Comparison of ENCODE assay signal across 8 cellular contexts in genomic region chr12:121214855-121215745, GRCh38. TPM values are rescaled to one million over a fixed set of nuclear protein-coding genes. Genes with fewer than 3 reads are reported as not detected.
A peak's percentile ranks its signal among the peaks of the same experiment; 100 is the strongest.
DNase-seq lines count a peak whose midpoint lies in the region; ATAC-seq and TF ChIP-seq lines count a peak whose summit lies in the region.

No MANE protein-coding gene starts in this region.

- peak overlapping the region in 1 of 2 donors; percentile 29 for H3K4me3 Mint-ChIP-seq in activated T-cell treated with anti-CD3 and anti-CD28 coated beads, Interleukin-2, amount 50 U/mL, for 72 hours
- H3K4me3 Mint-ChIP-seq in activated T-helper 2 cell treated with anti-CD3 and anti-CD28 coated beads, Interferon-gamma antibody, Interleukin-2, Interleukin-4, amounts not matched to agents 10 μg/mL and 5 μg/mL and 100 μg/mL, durations not matched to agents 14 hours and 24 hours and 36 hours (ENCODE audit: low read depth) = peak overlapping the region; percentile 18
- no peak overlapping the region for H3K4me3 Mint-ChIP-seq in mesothelial cell of epicardium

- intact Hi-C loops in activated T-helper 2 cell treated with anti-CD3 and anti-CD28 coated beads, Interferon-gamma antibody, Interleukin-2, Interleukin-4, amounts not matched to agents 10 μg/mL and 5 μg/mL and 100 μg/mL, durations not matched to agents 14 hours and 24 hours and 36 hours (cut with micrococcal nuclease) = loop anchor here (1.0 to 5.0 kb wide), 3 partner anchors 8 to 178 kb away; partner anchors contain the start of gene OASL
- intact Hi-C loops in left ventricle myocardium inferior (cut with micrococcal nuclease) = no loop called here

- H3K27ac Mint-ChIP-seq in activated T-cell treated with anti-CD3 and anti-CD28 coated beads, Interleukin-2, amount 50 U/mL, for 72 hours = peak overlapping the region; percentile 72
- H3K27ac Mint-ChIP-seq in activated T-helper 2 cell treated with anti-CD3 and anti-CD28 coated beads, Interferon-gamma antibody, Interleukin-2, Interleukin-4, amounts not matched to agents 10 μg/mL and 5 μg/mL and 100 μg/mL, durations not matched to agents 14 hours and 24 hours and 36 hours = peak overlapping the region; percentile 75
- H3K27ac Mint-ChIP-seq in mesothelial cell of epicardium = no peak overlapping the region

- TF ChIP-seq CTCF in left ventricle myocardium inferior (IDR thresholded peaks at IDR 0.05; ENCODE audit: borderline replicate concordance) (no peak), mesothelial cell of epicardium (IDR thresholded peaks at IDR 0.05; ENCODE audit: unreplicated experiment) (no peak), GM20000 (IDR thresholded peaks at IDR 0.05; ENCODE audit: extremely low read depth, missing control alignments) (no peak)

- no peaks in the 10 kb centered on the region for H3K27me3 Mint-ChIP-seq in activated T-cell treated with anti-CD3 and anti-CD28 coated beads, Interleukin-2, amount 50 U/mL, for 72 hours (ENCODE audit: low read depth)
- no peaks in the 10 kb centered on the region for H3K27me3 Mint-ChIP-seq in activated T-helper 2 cell treated with anti-CD3 and anti-CD28 coated beads, Interferon-gamma antibody, Interleukin-2, Interleukin-4, amounts not matched to agents 10 μg/mL and 5 μg/mL and 100 μg/mL, durations not matched to agents 14 hours and 24 hours and 36 hours (ENCODE audit: low read depth)
- no peaks in the 10 kb centered on the region for H3K27me3 Mint-ChIP-seq in mesothelial cell of epicardium (ENCODE audit: low read depth)

- H3K4me1 ChIP-seq in left ventricle myocardium inferior = peaks cover 27% of the 10 kb centered on the region

- ATAC-seq in activated T-cell treated with anti-CD3 and anti-CD28 coated beads, Interleukin-2, amount 50 U/mL, for 72 hours (replicated peaks in 1 of 2) = peak in 1 of 2 donors; percentile 22
- ATAC-seq in HG02852 (IDR thresholded peaks at IDR 0.05; ENCODE audit: unreplicated experiment) = no peak

- H3K36me3 ChIP-seq in left ventricle myocardium inferior = peaks cover 10% of the 10 kb centered on the region

- DNase-seq in activated T-cell treated with anti-CD3 and anti-CD28 coated beads, Interleukin-2, amount 50 U/mL, for 72 hours = no peak
- DNase-seq in activated T-cell treated with anti-CD3 and anti-CD28 coated beads for 4 hours (no peak), left ventricle myocardium inferior (no peak), stromal cell of bone marrow (ENCODE audit: low read depth) (peak; percentile 79), mesothelial cell of epicardium (ENCODE audit: low spot score in 2 of 2, unreplicated experiment in 2 of 2) (no peak), GM20000 (ENCODE audit: low spot score) (no peak)
- DNase-seq in activated T-helper 2 cell treated with anti-CD3 and anti-CD28 coated beads, Interferon-gamma antibody, Interleukin-2, Interleukin-4, amounts not matched to agents 10 μg/mL and 5 μg/mL and 100 μg/mL, durations not matched to agents 14 hours and 24 hours and 36 hours (ENCODE audit: low spot score) = no peak

- peaks cover 27% of the 10 kb centered on the region for H3K4me1 Mint-ChIP-seq in activated T-cell treated with anti-CD3 and anti-CD28 coated beads, Interleukin-2, amount 50 U/mL, for 72 hours (ENCODE audit: low read depth)
- peaks cover 42% of the 10 kb centered on the region for H3K4me1 Mint-ChIP-seq in activated T-helper 2 cell treated with anti-CD3 and anti-CD28 coated beads, Interferon-gamma antibody, Interleukin-2, Interleukin-4, amounts not matched to agents 10 μg/mL and 5 μg/mL and 100 μg/mL, durations not matched to agents 14 hours and 24 hours and 36 hours (ENCODE audit: low read depth)
- H3K4me1 Mint-ChIP-seq in mesothelial cell of epicardium = peaks cover 5% of the 10 kb centered on the region

- no peaks in the 10 kb centered on the region for H3K27me3 ChIP-seq in left ventricle myocardium inferior (ENCODE audit: low read depth)

- no peaks in the 10 kb centered on the region for H3K9me3 Mint-ChIP-seq in activated T-cell treated with anti-CD3 and anti-CD28 coated beads, Interleukin-2, amount 50 U/mL, for 72 hours
- H3K9me3 Mint-ChIP-seq in activated T-helper 2 cell treated with anti-CD3 and anti-CD28 coated beads, Interferon-gamma antibody, Interleukin-2, Interleukin-4, amounts not matched to agents 10 μg/mL and 5 μg/mL and 100 μg/mL, durations not matched to agents 14 hours and 24 hours and 36 hours = no peaks in the 10 kb centered on the region
- no peaks in the 10 kb centered on the region for H3K9me3 Mint-ChIP-seq in mesothelial cell of epicardium

- peaks cover 0 to 4% of the 10 kb centered on the region in 2 donors for H3K36me3 Mint-ChIP-seq in activated T-cell treated with anti-CD3 and anti-CD28 coated beads, Interleukin-2, amount 50 U/mL, for 72 hours (ENCODE audit: insufficient read depth in 2 of 2)
- H3K36me3 Mint-ChIP-seq in activated T-helper 2 cell treated with anti-CD3 and anti-CD28 coated beads, Interferon-gamma antibody, Interleukin-2, Interleukin-4, amounts not matched to agents 10 μg/mL and 5 μg/mL and 100 μg/mL, durations not matched to agents 14 hours and 24 hours and 36 hours (ENCODE audit: low read depth) = peaks cover 52% of the 10 kb centered on the region
- H3K36me3 Mint-ChIP-seq in mesothelial cell of epicardium = peaks cover 14% of the 10 kb centered on the region

- H3K9me3 ChIP-seq in left ventricle myocardium inferior (replicated peaks) = no peaks in the 10 kb centered on the region

- H3K27ac ChIP-seq in left ventricle myocardium inferior (replicated peaks) = peak overlapping the region; percentile 66

- H3K4me3 ChIP-seq in left ventricle myocardium inferior = no peak overlapping the region

RNA-seq across cellular contexts. Expression of gene P2RX4, which starts 5.2 kb away (rescaled TPM):
- total RNA-seq in activated T-cell treated with anti-CD3 and anti-CD28 coated beads, Interleukin-2, amount 50 U/mL, for 72 hours = 10 to 100 TPM; 29.7 to 35.1 TPM
- 25.1 and 25.2 TPM in 2 replicates for total RNA-seq in activated T-helper 2 cell treated with anti-CD3 and anti-CD28 coated beads, Interferon-gamma antibody, Interleukin-2, Interleukin-4, amounts not matched to agents 10 μg/mL and 5 μg/mL and 100 μg/mL, durations not matched to agents 14 hours and 24 hours and 36 hours
- 4.7 TPM for total RNA-seq in left ventricle myocardium inferior
- 19.3 to 25.6 TPM (median 23.4 TPM) in 3 replicates for total RNA-seq in mesothelial cell of epicardium
